Comparison of ENCODE assay signal across 21 cellular contexts in the genomic region with DNA sequence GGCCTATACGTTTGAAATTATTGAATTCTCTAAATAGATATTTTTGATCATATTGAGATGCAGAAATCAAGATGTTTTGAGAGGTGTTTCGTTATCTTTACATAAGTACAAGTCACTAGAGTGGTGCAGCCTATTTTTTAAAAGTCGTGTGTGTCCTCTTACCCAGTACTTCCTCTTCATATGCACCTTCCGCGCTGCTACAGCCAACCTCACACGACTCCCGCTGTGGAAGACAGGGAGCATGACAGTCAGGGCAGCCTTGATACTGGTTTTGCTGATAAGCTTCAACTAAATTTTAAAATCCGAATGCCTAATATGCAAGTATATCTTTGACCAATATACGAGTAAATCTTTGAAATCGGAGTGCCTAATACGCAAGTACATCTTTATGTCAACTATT. TPM values are rescaled to one million over a fixed set of nuclear protein-coding genes. Genes with fewer than 3 reads are reported as not detected.
"Had no signal": no experiment of that assay in that cellular context is flagged by ENCODE, and none has a peak within 500 bp of the region (broad histone marks: within the 10 kb centered on the region; RNA-seq: fewer than 3 reads in every experiment).

No MANE protein-coding gene starts in this region.

- DNase-seq: activated CD4-positive, alpha-beta T cell treated with anti-CD3 and anti-CD28 coated beads for 4 hours; activated CD8-positive, alpha-beta memory T cell treated with anti-CD3 and anti-CD28 coated beads, Interleukin-2, amount 50 U/mL, for 4 hours; activated CD8-positive, alpha-beta T cell treated with anti-CD3 and anti-CD28 coated beads for 36 hours; activated naive CD4-positive, alpha-beta T cell treated with anti-CD3 and anti-CD28 coated beads, Interleukin-2, amount 50 U/mL, for 16 hours; activated naive CD8-positive, alpha-beta T cell treated with anti-CD3 and anti-CD28 coated beads, Interleukin-2, amount 10 ng/mL, durations not matched to agents 7 days and 5 days; adrenal gland; anterior cingulate cortex; caudate nucleus; colonic mucosa; Karpas-422; NCI-H1105 treated with DMSO at 0.1 percent for 48 hours; NCI-H1436 treated with DMSO at 0.1 percent for 48 hours; NCI-H187; NCI-H2081; NCI-H446; NCI-H524; PC-3; SHP77; T-helper 17 cell; T-helper 9 cell had no signal

- H3K4me1 Mint-ChIP-seq: activated naive CD8-positive, alpha-beta T cell treated with anti-CD3 and anti-CD28 coated beads, Interleukin-2, amount 10 ng/mL, durations not matched to agents 7 days and 5 days had no signal

- H3K27ac Mint-ChIP-seq: activated CD8-positive, alpha-beta T cell treated with anti-CD3 and anti-CD28 coated beads for 36 hours; activated naive CD8-positive, alpha-beta T cell treated with anti-CD3 and anti-CD28 coated beads, Interleukin-2, amount 10 ng/mL, durations not matched to agents 7 days and 5 days; T-helper 17 cell had no signal

- H3K9me3 Mint-ChIP-seq: activated CD8-positive, alpha-beta T cell treated with anti-CD3 and anti-CD28 coated beads for 36 hours; activated naive CD8-positive, alpha-beta T cell treated with anti-CD3 and anti-CD28 coated beads, Interleukin-2, amount 10 ng/mL, durations not matched to agents 7 days and 5 days had no signal

- ATAC-seq: activated CD8-positive, alpha-beta T cell treated with anti-CD3 and anti-CD28 coated beads for 36 hours; PC-3; T-helper 17 cell had no signal

- H3K36me3 Mint-ChIP-seq: activated naive CD8-positive, alpha-beta T cell treated with anti-CD3 and anti-CD28 coated beads, Interleukin-2, amount 10 ng/mL, durations not matched to agents 7 days and 5 days had no signal

- H3K4me3 Mint-ChIP-seq: activated CD8-positive, alpha-beta T cell treated with anti-CD3 and anti-CD28 coated beads for 36 hours; activated naive CD8-positive, alpha-beta T cell treated with anti-CD3 and anti-CD28 coated beads, Interleukin-2, amount 10 ng/mL, durations not matched to agents 7 days and 5 days; T-helper 17 cell had no signal

RNA-seq across cellular contexts. Expression of gene ROS1, which starts 16.3 kb away (rescaled TPM):
- total RNA-seq: activated CD8-positive, alpha-beta T cell treated with anti-CD3 and anti-CD28 coated beads for 36 hours; activated naive CD8-positive, alpha-beta T cell treated with anti-CD3 and anti-CD28 coated beads, Interleukin-2, amount 10 ng/mL, durations not matched to agents 7 days and 5 days; cerebellum; T-helper 17 cell had no signal
